Comparison of ENCODE assay signal across 1 cellular context in genomic region chr12:28130625-28131598, GRCh38.
TF ChIP-seq lines count a peak whose summit lies in the region.

No MANE protein-coding gene starts in this region.

TF ChIP-seq in K562, 482 proteins besides CTCF, POLR2A, EP300 and RAD21 (continued from another document and continues in another):
- TF ChIP-seq CEBPZ (IDR thresholded peaks at IDR 0.05; ENCODE audit: borderline replicate concordance, low read depth, low read length) (no peak), ZNF277 (CRISPR knock-in tag; IDR thresholded peaks at IDR 0.05; ENCODE audit: borderline replicate concordance) (no peak), ILK (tag; IDR thresholded peaks at IDR 0.05; ENCODE audit: borderline replicate concordance, low read depth) (no peak), PREB (CRISPR knock-in tag; IDR thresholded peaks at IDR 0.05) (no peak), SRSF7 (optimal IDR thresholded peaks at IDR 0.05; ENCODE audit: low read depth, low read length) (no peak), SNRNP70 (optimal IDR thresholded peaks at IDR 0.05; ENCODE audit: low read depth, low read length) (no peak), HBP1 (CRISPR knock-in tag; IDR thresholded peaks at IDR 0.05) (no peak), PCBP1 (IDR thresholded peaks at IDR 0.05; ENCODE audit: low read depth, low read length, poor library complexity, severe bottlenecking) (no peak), IRF9 (tag; IDR thresholded peaks at IDR 0.05) (peak; percentile 48; the same call in 1 of the 2 replicates), FOS (IDR thresholded peaks at IDR 0.05; ENCODE audit: extremely low read depth, insufficient read length) (peak; percentile 16), ZNF780A (CRISPR knock-in tag; IDR thresholded peaks at IDR 0.05) (no peak), ZNF175 (CRISPR knock-in tag; IDR thresholded peaks at IDR 0.05; ENCODE audit: low read depth) (peak; percentile 15; the same call in 1 of the 2 replicates), MTA3 (IDR thresholded peaks at IDR 0.05; ENCODE audit: borderline replicate concordance) (peak; percentile 83), ETV6 (IDR thresholded peaks at IDR 0.05; ENCODE audit: borderline replicate concordance in 1 of 2, low read depth in 2 of 2, low read length in 1 of 2) (no peak; a peak in 1 of 4 replicates), ETV6 (CRISPR knock-in tag; IDR thresholded peaks at IDR 0.05; ENCODE audit: borderline replicate concordance) (no peak), SREBF1 (IDR thresholded peaks at IDR 0.05; ENCODE audit: borderline replicate concordance, low read depth, low read length) (no peak), SAFB2 (IDR thresholded peaks at IDR 0.05; ENCODE audit: borderline replicate concordance, low read depth, low read length, severe bottlenecking) (no peak), ZNF121 (CRISPR knock-in tag; conservative IDR thresholded peaks at IDR 0.05) (no peak), MYNN (IDR thresholded peaks at IDR 0.05) (peak; percentile 64; the same call in 1 of the 2 replicates), MYNN (CRISPR knock-in tag; IDR thresholded peaks at IDR 0.05) (no peak), ZNF3 (CRISPR knock-in tag; IDR thresholded peaks at IDR 0.05) (no peak), MYBL2 (IDR thresholded peaks at IDR 0.05; ENCODE audit: low read depth) (no peak), MYBL2 (CRISPR knock-in tag; IDR thresholded peaks at IDR 0.05; ENCODE audit: borderline replicate concordance) (no peak), POLR2B (IDR thresholded peaks at IDR 0.05; ENCODE audit: low read depth, partially characterized antibody) (no peak), ZNF766 (CRISPR knock-in tag; conservative IDR thresholded peaks at IDR 0.05) (peak; percentile 91), HNRNPK (IDR thresholded peaks at IDR 0.05; ENCODE audit: low read depth, low read length, poor library complexity, severe bottlenecking) (no peak), ZC3H11A (IDR thresholded peaks at IDR 0.05; ENCODE audit: low read depth, low read length) (no peak), MXD1 (CRISPR knock-in tag; IDR thresholded peaks at IDR 0.05; ENCODE audit: borderline replicate concordance, poor library complexity, severe bottlenecking) (no peak), SAFB (IDR thresholded peaks at IDR 0.05; ENCODE audit: borderline replicate concordance, low read depth, low read length) (no peak), TAF7 (tag; IDR thresholded peaks at IDR 0.05) (0 out of 2 replicates have a peak, but pooled peaks have one; percentile 25), THRAP3 (IDR thresholded peaks at IDR 0.05; ENCODE audit: borderline replicate concordance) (no peak), SNAPC5 (CRISPR knock-in tag; IDR thresholded peaks at IDR 0.05) (no peak), ZNF232 (CRISPR knock-in tag; IDR thresholded peaks at IDR 0.05) (no peak), STAT6 (CRISPR knock-in tag; IDR thresholded peaks at IDR 0.05) (no peak), E2F4 (CRISPR knock-in tag; IDR thresholded peaks at IDR 0.05; ENCODE audit: low read depth) (no peak), PML (IDR thresholded peaks at IDR 0.05; ENCODE audit: low read length) (peak; percentile 54; the same call in 1 of the 2 replicates), HDAC3 (IDR thresholded peaks at IDR 0.05; ENCODE audit: borderline replicate concordance, partially characterized antibody) (peak; percentile 47), TEAD2 (tag; IDR thresholded peaks at IDR 0.05) (0 out of 2 replicates have a peak, but pooled peaks have one; percentile 13), ZBTB2 (IDR thresholded peaks at IDR 0.05) (peak; percentile 89), CCNT2 (IDR thresholded peaks at IDR 0.05; ENCODE audit: borderline replicate concordance, extremely low read depth, insufficient read length, low read depth, low read length) (peak; percentile 55), ZNF165 (CRISPR knock-in tag; IDR thresholded peaks at IDR 0.05; ENCODE audit: borderline replicate concordance) (no peak), HNRNPUL1 (IDR thresholded peaks at IDR 0.05; ENCODE audit: low read length) (peak; percentile 37; the same call in 1 of the 2 replicates), CBX5 (IDR thresholded peaks at IDR 0.05; ENCODE audit: borderline replicate concordance, low read depth) (no peak), ZNF398 (CRISPR knock-in tag; IDR thresholded peaks at IDR 0.05) (no peak), ELK1 (CRISPR knock-in tag; IDR thresholded peaks at IDR 0.05) (no peak)
